In genomic region chr11:84564180-84564866, GRCh38 we compare ENCODE assay signal across 8 cellular contexts.
A peak's percentile ranks its signal among the peaks of the same experiment; 100 is the strongest.
DNase-seq lines count a peak whose midpoint lies in the region; ATAC-seq, FAIRE-seq and TF ChIP-seq lines count a peak whose summit lies in the region.

No MANE protein-coding gene starts in this region.

- no TSS peak for BruUV-seq in Calu3 (replicated peaks; lab: Mats Ljungman, UMichigan)
- BruUV-seq in K562 (replicated peaks; lab: Mats Ljungman, UMichigan): no TSS peak

- H3K27ac ChIP-seq in K562 (ENCODE audit: extremely low read depth, low read depth, low read length): no peak overlapping the region
- H3K27ac ChIP-seq in transverse colon: no peak overlapping the region

- no peak overlapping the region for H3K9ac ChIP-seq in K562 (ENCODE audit: insufficient read depth in 1 of 2, low read depth in 2 of 2, low read length in 2 of 2)

- no peaks in the 10 kb centered on the region for H4K20me1 ChIP-seq in K562 (replicated peaks; ENCODE audit: control insufficient read depth, insufficient read depth, low read length)

- H3K9me3 ChIP-seq in K562 (replicated peaks; ENCODE audit: control insufficient read depth, insufficient read depth, low read depth, low read length) (no peaks in the 10 kb centered on the region), transverse colon (no peaks in the 10 kb centered on the region), MG63 (no peaks in the 10 kb centered on the region)

- H3K27ac Mint-ChIP-seq in Calu3 (ENCODE audit: unreplicated experiment): no peak overlapping the region

- H3K79me2 ChIP-seq in K562 (ENCODE audit: control insufficient read depth, insufficient read depth, low read length): no peaks in the 10 kb centered on the region

- H3K36me3 ChIP-seq in K562 (ENCODE audit: control insufficient read depth, insufficient read depth, low read length) (no peaks in the 10 kb centered on the region), transverse colon (no peaks in the 10 kb centered on the region), MG63 (no peaks in the 10 kb centered on the region)

- no peaks in the 10 kb centered on the region for H3K27me3 Mint-ChIP-seq in Calu3 (ENCODE audit: unreplicated experiment)

- POLR2A ChIA-PET in K562 (lab: Yijun Ruan, JAX): interaction anchor here (0.7 kb wide), 1 partner anchor 14 kb away, joined by 3 read pairs; no protein-coding TSS in a partner anchor

- peak; percentile 45 to 62; a peak in 3 of 4 replicates for TF ChIP-seq RAD21 in K562 (CRISPR knock-in tag; conservative IDR thresholded peaks at IDR 0.05 in 1 of 2, IDR thresholded peaks at IDR 0.05 in 1 of 2)

- TF ChIP-seq CTCF in Calu3 (IDR thresholded peaks at IDR 0.05; ENCODE audit: unreplicated experiment) (no peak), K562 (IDR thresholded peaks at IDR 0.05 in 2 of 3, conservative IDR thresholded peaks at IDR 0.05 in 1 of 3; ENCODE audit: insufficient read depth in 2 of 3, low read depth in 1 of 3, low read length in 3 of 3) (peak; percentile 37 to 63 (median 57)), transverse colon (IDR thresholded peaks at IDR 0.05) (peak; percentile 70 to 86 (median 81))

- peaks cover 9% of the 10 kb centered on the region for H3K4me1 Mint-ChIP-seq in Calu3 (ENCODE audit: low read depth, unreplicated experiment)

- intact Hi-C loops in Calu3 (cut with micrococcal nuclease; ENCODE audit: unreplicated experiment): no loop called here
- intact Hi-C loops in K562 (cut with micrococcal nuclease): loop anchor here (1.0 to 10.0 kb wide), 3 partner anchors 180 to 736 kb away; no protein-coding TSS in a partner anchor
- intact Hi-C loops in left colon (cut with DNase I, micrococcal nuclease): loop anchor here in 1 of 2 donors (10.0 kb wide), 1 partner anchor 730 kb away; no protein-coding TSS in a partner anchor
- intact Hi-C loops in transverse colon (cut with DNase I; ENCODE audit: low total_unique reads): no loop called here

- CTCF ChIA-PET in Calu3 (lab: Charles Lee): interaction anchor here (1.5 kb wide), 1 partner anchor 17 kb away, joined by 4 read pairs; no protein-coding TSS in a partner anchor
- CTCF ChIA-PET in K562 (lab: Yijun Ruan, JAX; ENCODE audit: low intra/inter-chr PET ratio): no interaction called here

- no peaks in the 10 kb centered on the region for H3K4me1 ChIP-seq in K562 (replicated peaks in 1 of 2; ENCODE audit: control insufficient read depth in 2 of 2, insufficient read depth in 2 of 2, low read length in 2 of 2)
- H3K4me1 ChIP-seq in transverse colon: peaks cover 0 to 5% (median 3%) of the 10 kb centered on the region in 4 donors

- no peaks in the 10 kb centered on the region for H3K9me1 ChIP-seq in K562 (ENCODE audit: control insufficient read depth, insufficient read depth, low read length)

- H3K9me3 Mint-ChIP-seq in Calu3 (ENCODE audit: low read depth, unreplicated experiment): no peaks in the 10 kb centered on the region

- WGBS in K562 (ENCODE audit: insufficient coverage, low coverage, missing lambda C conversion rate): 0% methylated on average over 4 of the region's 4 CpGs
- 39 to 40% methylated on average over 2 to 4 of the region's 4 CpGs for WGBS in transverse colon (ENCODE audit: low coverage in 1 of 2), 2 donors

- in situ Hi-C loops in K562 (cut with MboI): loop anchor here (25.0 kb wide), 1 partner anchor 727 kb away; no protein-coding TSS in a partner anchor
- in situ Hi-C loops in transverse colon (cut with MboI; ENCODE audit: low pct_ligation_motif_present in 1 of 4, low pct_unique_long_range_greater_than_20kb in 1 of 4, low sequenced_read_pairs in 3 of 4): loop anchor here (25.0 kb wide), 2 partner anchors 727 to 1023 kb away; no protein-coding TSS in a partner anchor

- ATAC-seq in GM18861 (IDR thresholded peaks at IDR 0.05; ENCODE audit: unreplicated experiment): peak; percentile 95
- peak; percentile 90 for ATAC-seq in HG02943 (IDR thresholded peaks at IDR 0.05; ENCODE audit: low read depth, unreplicated experiment)
- 0 out of 3 replicates have a peak, but pooled peaks have one; percentile 38 for ATAC-seq in K562
- ATAC-seq in left colon: peak; percentile 90

- no peaks in the 10 kb centered on the region for H3K27me3 ChIP-seq in K562 (ENCODE audit: control insufficient read depth in 2 of 2, insufficient read depth in 2 of 2, low read length in 2 of 2)
- H3K27me3 ChIP-seq in transverse colon: no peaks in the 10 kb centered on the region
- H3K27me3 ChIP-seq in MG63: no peaks in the 10 kb centered on the region

- H3K4me3 ChIP-seq in K562: no peak overlapping the region
- no peak overlapping the region for H3K4me3 ChIP-seq in transverse colon
- no peak overlapping the region for H3K4me3 ChIP-seq in MG63

- H3K4me3 Mint-ChIP-seq in Calu3 (ENCODE audit: low read depth, unreplicated experiment): no peak overlapping the region

- no peak overlapping the region for H2AFZ ChIP-seq in K562 (ENCODE audit: low read depth, low read length)

- TF ChIP-seq POLR2A in K562 (conservative IDR thresholded peaks at IDR 0.05) (no peak), transverse colon (IDR thresholded peaks at IDR 0.05) (no peak)

- TF ChIP-seq EP300 in K562 (IDR thresholded peaks at IDR 0.05; ENCODE audit: low read length) (no peak), transverse colon (IDR thresholded peaks at IDR 0.05; ENCODE audit: low read depth) (no peak)

- H3K36me3 Mint-ChIP-seq in Calu3 (ENCODE audit: insufficient read depth, unreplicated experiment): no peaks in the 10 kb centered on the region

- no peak overlapping the region for H3K4me2 ChIP-seq in K562 (ENCODE audit: insufficient read depth, low read length)

- DNase-seq in Calu3 (peak; percentile 57), NCI-H526 treated with DMSO at 0.1 percent for 48 hours (lab: John Stamatoyannopoulos, UW) (peak; percentile 55), K562 (ENCODE audit: extremely low read depth in 1 of 4, low spot score in 3 of 4) (peak; percentile 20 to 50 (median 26)), left colon (peak in 1 of 2 donors; percentile 41), transverse colon (peak; percentile 51), MG63 (no peak)

- FAIRE-seq in K562 (lab: Jason Lieb, UNC): peak; percentile 80

TF ChIP-seq in K562, 482 proteins besides CTCF, POLR2A, EP300 and RAD21:
- TF ChIP-seq SMC3 (conservative IDR thresholded peaks at IDR 0.05; ENCODE audit: insufficient read depth, low read depth, low read length) (peak; percentile 43; the same call in 1 of the 2 replicates), HDAC6 (IDR thresholded peaks at IDR 0.05; ENCODE audit: low read depth, low read length) (no peak), NFE2 (IDR thresholded peaks at IDR 0.05; ENCODE audit: low read depth) (0 out of 2 replicates have a peak, but pooled peaks have one; percentile 29)

Comparison
In these comparisons a context has a peak if more than half of its experiments do, and no peak if none do; other contexts are left out.
1. ATAC-seq: peak in every context shown above with its lines; median percentile 95 in GM18861; 90 in HG02943; 90 in left colon; 38 in K562.